Comparison of ENCODE assay signal across 10 cellular contexts in the genomic region with DNA sequence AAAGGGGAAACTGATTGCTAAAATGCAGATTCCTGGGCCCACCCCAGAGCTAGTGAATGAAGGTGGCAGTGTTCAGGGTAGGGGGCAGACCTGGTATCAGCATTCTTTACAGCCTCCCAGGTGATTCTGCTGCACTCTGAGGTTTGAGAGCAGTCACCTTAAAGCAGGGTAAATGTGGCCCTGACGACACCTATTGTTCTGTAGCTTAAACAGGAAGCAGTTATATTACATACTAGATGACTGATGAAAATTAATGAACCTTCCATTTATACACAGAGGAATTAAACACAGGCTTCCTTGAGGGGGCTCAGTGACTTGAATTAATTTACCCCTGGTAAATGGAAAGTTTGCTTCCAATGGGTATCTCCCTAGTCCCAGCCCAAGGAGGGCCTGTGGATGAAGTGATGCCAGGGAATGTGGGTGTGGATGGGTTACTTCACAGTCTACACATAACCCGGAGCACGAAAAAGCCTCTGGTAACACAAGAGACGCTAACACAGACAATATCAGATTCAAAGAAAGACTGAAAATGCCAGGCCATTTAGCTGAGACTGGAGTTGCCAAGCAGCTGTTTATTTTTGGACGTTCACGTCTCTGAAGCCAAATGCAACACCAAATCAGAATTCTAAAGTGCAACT. TPM values are rescaled to one million over a fixed set of nuclear protein-coding genes. Genes with fewer than 3 reads are reported as not detected.
DNase-seq lines count a peak whose midpoint lies in the region; ATAC-seq lines count a peak whose summit lies in the region.
"Had no signal": no experiment of that assay in that cellular context is flagged by ENCODE, and none has a peak within 500 bp of the region (broad histone marks: within the 10 kb centered on the region; RNA-seq: fewer than 3 reads in every experiment).

No MANE protein-coding gene starts in this region.

- no peak for ATAC-seq in HG03280 (IDR thresholded peaks at IDR 0.05; ENCODE audit: unreplicated experiment)
- ATAC-seq in HG03442 (IDR thresholded peaks at IDR 0.05; ENCODE audit: unreplicated experiment), result no peak

- peak overlapping the region; percentile 35 for H4K8ac ChIP-seq in mesenchymal stem cell (ENCODE audit: low read length)

- peak overlapping the region; percentile 48 for H3K9ac ChIP-seq in mesenchymal stem cell (ENCODE audit: low read length)

- peaks cover 0 to 8% of the 10 kb centered on the region in 2 experiments for H3K36me3 ChIP-seq in mesenchymal stem cell (ENCODE audit: control insufficient read depth in 1 of 2, insufficient read depth in 2 of 2, low read depth in 1 of 2, low read length in 2 of 2)

- H3K27ac ChIP-seq in caudate nucleus (ENCODE audit: low read depth, low read length) (peak overlapping the region; percentile 58), mesenchymal stem cell (ENCODE audit: low read length, poor library complexity, severe bottlenecking) (no peak overlapping the region), temporal lobe (ENCODE audit: low read depth, low read length) (peak overlapping the region; percentile 65)

- H3K14ac ChIP-seq in mesenchymal stem cell (ENCODE audit: low read length in 2 of 2), result peak overlapping the region in 1 of 2 experiments; percentile 69

- peak in 2 of 3 experiments; percentile 18 to 61 for DNase-seq in NCI-H1417 (lab: John Stamatoyannopoulos, UW)
- DNase-seq in NCI-H1417 treated with DMSO at 0.1 percent for 48 hours (lab: John Stamatoyannopoulos, UW), result no peak
- DNase-seq in caudate nucleus (lab: John Stamatoyannopoulos, UW), result no peak
- DNase-seq in mesenchymal stem cell, result no peak
- no peak for DNase-seq in NCI-H1436 (lab: John Stamatoyannopoulos, UW)
- DNase-seq: 8988T; activated CD4-positive, alpha-beta T cell treated with anti-CD3 and anti-CD28 coated beads for 1 hour had no signal

- no peak overlapping the region for H2AFZ ChIP-seq in mesenchymal stem cell (ENCODE audit: low read depth, low read length)

- H3K4me3 ChIP-seq in mesenchymal stem cell (ENCODE audit: insufficient read depth in 1 of 2, low read depth in 1 of 2, low read length in 2 of 2), result no peak overlapping the region

- H2BK12ac ChIP-seq in mesenchymal stem cell (ENCODE audit: low read length in 2 of 2), result peak overlapping the region in 1 of 2 experiments; percentile 97

- no peak overlapping the region for H2BK120ac ChIP-seq in mesenchymal stem cell (ENCODE audit: low read depth, low read length)

- peak overlapping the region; percentile 63 to 79 for H3K4ac ChIP-seq in mesenchymal stem cell (ENCODE audit: low read depth in 1 of 2, low read length in 2 of 2)

- H2AK5ac ChIP-seq in mesenchymal stem cell (ENCODE audit: low read length, severe bottlenecking), result peak overlapping the region; percentile 77

- WGBS in mesenchymal stem cell, result 76% methylated on average over 5 of the region's 6 CpGs

- peak overlapping the region in 1 of 2 experiments; percentile 52 for H3K23ac ChIP-seq in mesenchymal stem cell (ENCODE audit: low read length in 2 of 2)

- H4K91ac ChIP-seq in mesenchymal stem cell (ENCODE audit: low read length), result peak overlapping the region; percentile 71

- H3K18ac ChIP-seq in mesenchymal stem cell (ENCODE audit: low read depth in 1 of 2, low read length in 2 of 2), result peak overlapping the region; percentile 38 to 79

- no peaks in the 10 kb centered on the region for H3K9me3 ChIP-seq in mesenchymal stem cell (ENCODE audit: control insufficient read depth, low read length)

- no peaks in the 10 kb centered on the region for H3K27me3 ChIP-seq in mesenchymal stem cell (ENCODE audit: control insufficient read depth in 1 of 2, insufficient read depth in 1 of 2, low read length in 2 of 2)

- H3K79me1 ChIP-seq in mesenchymal stem cell (replicated peaks; ENCODE audit: low read length, poor library complexity, severe bottlenecking), result peaks cover 26% of the 10 kb centered on the region

- peak overlapping the region; percentile 97 for H2BK15ac ChIP-seq in mesenchymal stem cell (ENCODE audit: low read depth, poor library complexity, severe bottlenecking)

- no peak overlapping the region for H2BK5ac ChIP-seq in mesenchymal stem cell (ENCODE audit: low read depth, low read length, poor library complexity, severe bottlenecking)

- H3K4me1 ChIP-seq in mesenchymal stem cell (ENCODE audit: control insufficient read depth, insufficient read depth, low read depth, low read length), result peaks cover 31% of the 10 kb centered on the region

- H3K4me2 ChIP-seq in mesenchymal stem cell (ENCODE audit: low read length, poor library complexity, severe bottlenecking), result no peak overlapping the region

RNA-seq across cellular contexts. Expression of gene NUAK1, which starts 25.2 kb away (rescaled TPM):
- polyA plus RNA-seq in mesenchymal stem cell (2013, experiment 1 of 2), result 8.2 TPM
- polyA plus RNA-seq in mesenchymal stem cell (2013, experiment 2 of 2), result 7.9 TPM
- 35.2 TPM for total RNA-seq in temporal lobe

Comparison
In these comparisons a context has a peak if more than half of its experiments do, and no peak if none do; other contexts are left out.
1. DNase-seq: peak in NCI-H1417 (2 of 3); none in NCI-H1417 treated with DMSO at 0.1 percent for 48 hours (single experiment), caudate nucleus (0 of 61), mesenchymal stem cell (single experiment) and NCI-H1436 (single experiment).